In the genomic region with DNA sequence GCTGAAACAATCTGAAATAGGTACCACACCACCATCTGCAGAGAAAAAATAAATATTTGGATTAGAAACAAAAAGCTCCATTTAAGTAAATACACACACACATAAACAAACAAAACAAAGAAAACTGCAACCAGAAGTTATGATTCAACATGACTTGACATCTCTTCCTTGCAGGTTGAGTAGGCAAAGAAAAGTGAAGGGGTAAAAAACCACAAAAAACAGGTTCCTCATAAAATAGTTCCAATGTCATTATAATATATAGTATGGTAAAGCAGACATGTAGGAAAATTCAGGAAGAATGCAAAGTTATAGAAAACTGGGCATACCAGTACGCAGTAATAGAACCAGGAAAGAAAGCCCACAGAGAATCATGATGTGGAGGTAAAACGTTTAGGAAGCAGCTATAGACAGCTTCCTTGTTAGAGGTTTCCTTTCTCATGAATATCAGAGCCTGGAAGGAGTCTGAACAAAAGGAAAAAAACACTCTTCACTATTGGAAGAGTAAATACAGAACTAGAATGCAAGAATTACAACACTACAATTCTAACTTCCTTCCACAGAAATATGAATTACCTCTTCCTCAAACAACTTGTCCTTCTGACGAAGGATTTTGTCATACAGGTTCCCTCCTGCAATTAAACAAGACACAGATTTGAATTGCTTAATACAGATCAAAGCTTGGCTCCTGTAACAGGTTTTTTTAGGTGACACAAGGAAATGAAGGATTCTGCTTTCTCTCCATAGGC, we compare ENCODE assay signal across 1 cellular context.
TF ChIP-seq lines count a peak whose summit lies in the region.

No MANE protein-coding gene starts in this region.

TF ChIP-seq in endothelial cell of umbilical vein, 7 proteins besides CTCF, POLR2A, EP300 and RAD21:
- TF ChIP-seq GATA2 (IDR thresholded peaks at IDR 0.05; ENCODE audit: insufficient read depth, insufficient read length, low read depth, low read length) (no peak), EZH2 (IDR thresholded peaks at IDR 0.05; ENCODE audit: borderline replicate concordance, low read depth, low read length, severe bottlenecking) (no peak), MYC (IDR thresholded peaks at IDR 0.05; ENCODE audit: low read depth, low read length) (no peak), POLR2AphosphoS5 (IDR thresholded peaks at IDR 0.05; ENCODE audit: insufficient read depth, low read depth, low read length) (no peak), FOS (IDR thresholded peaks at IDR 0.05; ENCODE audit: borderline replicate concordance, insufficient read depth, low read length) (no peak), JUN (IDR thresholded peaks at IDR 0.05; ENCODE audit: borderline replicate concordance, insufficient read depth, insufficient read length, low read depth) (no peak), MAX (IDR thresholded peaks at IDR 0.05; ENCODE audit: insufficient read depth, insufficient read length) (no peak)
TF ChIP-seq in endothelial cell of umbilical vein: peak in this region for 0.
